In the genomic region with DNA sequence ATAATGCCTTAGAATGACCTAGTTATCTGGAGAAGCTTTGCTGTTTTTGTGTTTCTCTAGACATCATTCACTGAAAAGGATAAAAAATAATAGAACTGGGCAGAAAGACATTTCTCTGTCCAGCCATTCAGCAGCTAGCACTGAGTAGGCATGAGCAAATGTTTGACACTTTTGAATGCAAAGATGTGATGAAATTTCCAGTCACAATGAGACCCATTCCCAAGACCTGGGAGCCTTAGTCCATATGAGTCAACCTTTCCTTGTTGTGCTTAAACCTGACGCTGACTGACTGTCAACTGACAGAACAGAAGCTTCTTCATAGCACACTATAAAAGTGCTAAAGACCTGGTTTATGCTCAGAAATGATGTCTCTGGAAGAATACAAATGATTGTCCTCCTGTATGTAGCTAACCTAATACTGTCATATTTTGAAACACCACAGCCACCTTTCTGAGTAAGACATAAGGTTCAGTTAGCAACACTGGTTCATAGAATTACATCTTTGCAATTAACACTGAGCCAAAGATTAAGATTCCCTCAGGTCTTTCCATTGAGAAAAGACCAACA, we compare ENCODE assay signal across 16 cellular contexts.
"Had no signal": no experiment of that assay in that cellular context is flagged by ENCODE, and none has a peak within 500 bp of the region (broad histone marks: within the 10 kb centered on the region; RNA-seq: fewer than 3 reads in every experiment).

No MANE protein-coding gene starts in this region.

- H3K9me3 Mint-ChIP-seq: activated T-helper 1 cell treated with anti-CD3 and anti-CD28 coated beads, Interleukin-12 subunit alpha, Interleukin-12 subunit beta, Interleukin-2, Interleukin-4 antibody, amounts not matched to agents 30 ng/mL and 10 ng/mL and 1 ng/mL, durations not matched to agents 14 hours and 24 hours and 36 hours; central memory CD8-positive, alpha-beta T cell; natural killer cell treated with Interleukin-12 subunit alpha and Interleukin-12 subunit beta and Interleukin-15 and Interleukin-18, amount 100 ng/mL, for 72 hours; T-cell had no signal

- H3K27ac Mint-ChIP-seq: activated T-helper 1 cell treated with anti-CD3 and anti-CD28 coated beads, Interleukin-12 subunit alpha, Interleukin-12 subunit beta, Interleukin-2, Interleukin-4 antibody, amounts not matched to agents 30 ng/mL and 10 ng/mL and 1 ng/mL, durations not matched to agents 14 hours and 24 hours and 36 hours; T-cell had no signal

- H3K36me3 Mint-ChIP-seq: natural killer cell treated with Interleukin-12 subunit alpha and Interleukin-12 subunit beta and Interleukin-15 and Interleukin-18, amount 100 ng/mL, for 72 hours had no signal

- DNase-seq: activated CD4-positive, alpha-beta T cell treated with anti-CD3 and anti-CD28 coated beads for 4 hours; activated naive CD4-positive, alpha-beta T cell treated with Interleukin-2 at 50 U/mL for 16 hours; head of caudate nucleus; islet precursor cell; mesenchymal stem cell; occipital lobe; sigmoid colon; stimulated activated CD4-positive, alpha-beta T cell treated with anti-CD3 and anti-CD28 coated beads, Interleukin-12 subunit alpha, Interleukin-12 subunit beta, amount 100 ng/mL, for 4 hours; stimulated activated naive CD4-positive, alpha-beta T cell; T-cell; T1000 had no signal

- H3K27me3 Mint-ChIP-seq: central memory CD8-positive, alpha-beta T cell; natural killer cell treated with Interleukin-12 subunit alpha and Interleukin-12 subunit beta and Interleukin-15 and Interleukin-18, amount 100 ng/mL, for 72 hours; T-cell had no signal

- H3K4me3 Mint-ChIP-seq: activated T-helper 1 cell treated with anti-CD3 and anti-CD28 coated beads, Interleukin-12 subunit alpha, Interleukin-12 subunit beta, Interleukin-2, Interleukin-4 antibody, amounts not matched to agents 30 ng/mL and 10 ng/mL and 1 ng/mL, durations not matched to agents 14 hours and 24 hours and 36 hours; central memory CD8-positive, alpha-beta T cell; natural killer cell treated with Interleukin-12 subunit alpha and Interleukin-12 subunit beta and Interleukin-15 and Interleukin-18, amount 100 ng/mL, for 72 hours; T-cell had no signal

- H3K4me3 ChIP-seq: prostate gland, sigmoid colon, suprapubic skin had no signal
